Comparison of ENCODE assay signal across 9 cellular contexts in genomic region chr2:10720983-10721343, GRCh38. TPM values are rescaled to one million over a fixed set of nuclear protein-coding genes. Genes with fewer than 3 reads are reported as not detected.
DNase-seq lines count a peak whose midpoint lies in the region; ATAC-seq and TF ChIP-seq lines count a peak whose summit lies in the region.
"Had no signal": no experiment of that assay in that cellular context is flagged by ENCODE, and none has a peak within 500 bp of the region (broad histone marks: within the 10 kb centered on the region; RNA-seq: fewer than 3 reads in every experiment).

No MANE protein-coding gene starts in this region.

- H3K4me1 Mint-ChIP-seq in dendritic cell treated with granulocyte-macrophage colony-stimulating factor and Interleukin-4, amounts not matched to agents 40 ng/mL and 50 ng/mL, for 4 days (ENCODE audit: low read depth) = peaks cover 26% of the 10 kb centered on the region

- TF ChIP-seq CTCF in LNCaP clone FGC (IDR thresholded peaks at IDR 0.05; ENCODE audit: control insufficient read depth, extremely low read depth, insufficient read depth) (no peak), psoas muscle (IDR thresholded peaks at IDR 0.05) (no peak)

- ATAC-seq in GM19351 (IDR thresholded peaks at IDR 0.05; ENCODE audit: unreplicated experiment) = peak; percentile 34
- no peak for ATAC-seq in psoas muscle
- ATAC-seq in HG03442 (IDR thresholded peaks at IDR 0.05; ENCODE audit: unreplicated experiment) = no peak
- no peak for ATAC-seq in GM18858 (IDR thresholded peaks at IDR 0.05; ENCODE audit: unreplicated experiment)

- H3K36me3 Mint-ChIP-seq in dendritic cell treated with granulocyte-macrophage colony-stimulating factor and Interleukin-4, amounts not matched to agents 40 ng/mL and 50 ng/mL, for 4 days (ENCODE audit: low read depth) = no peaks in the 10 kb centered on the region

- H3K27me3 Mint-ChIP-seq in dendritic cell treated with granulocyte-macrophage colony-stimulating factor and Interleukin-4, amounts not matched to agents 40 ng/mL and 50 ng/mL, for 4 days = peaks cover 75% of the 10 kb centered on the region

- no peaks in the 10 kb centered on the region for H3K9me3 ChIP-seq in psoas muscle

- intact Hi-C loops in dendritic cell treated with granulocyte-macrophage colony-stimulating factor and Interleukin-4, amounts not matched to agents 40 ng/mL and 50 ng/mL, for 4 days (cut with micrococcal nuclease) = no loop called here
- intact Hi-C loops in psoas muscle (cut with DNase I) = no loop called here

- peak overlapping the region; percentile 9 for H3K4me3 Mint-ChIP-seq in dendritic cell treated with granulocyte-macrophage colony-stimulating factor and Interleukin-4, amounts not matched to agents 40 ng/mL and 50 ng/mL, for 4 days

- no peak overlapping the region for H3K27ac ChIP-seq in psoas muscle

- H3K27ac Mint-ChIP-seq in dendritic cell treated with granulocyte-macrophage colony-stimulating factor and Interleukin-4, amounts not matched to agents 40 ng/mL and 50 ng/mL, for 4 days = no peak overlapping the region

- H3K4me1 ChIP-seq in psoas muscle = peaks cover 6% of the 10 kb centered on the region

- no peaks in the 10 kb centered on the region for H3K36me3 ChIP-seq in psoas muscle (ENCODE audit: insufficient read depth in 1 of 2, low read depth in 1 of 2)

- peak overlapping the region; percentile 54 for H3K4me3 ChIP-seq in LNCaP clone FGC (ENCODE audit: low read depth, low read length)
- peak overlapping the region; percentile 59 for H3K4me3 ChIP-seq in psoas muscle

- H3K27me3 ChIP-seq in psoas muscle (ENCODE audit: insufficient read depth in 3 of 3, low read length in 2 of 3) = peaks cover 0 to 64% (median 14%) of the 10 kb centered on the region in 3 donors

- H3K9me3 Mint-ChIP-seq in dendritic cell treated with granulocyte-macrophage colony-stimulating factor and Interleukin-4, amounts not matched to agents 40 ng/mL and 50 ng/mL, for 4 days = no peaks in the 10 kb centered on the region

- DNase-seq in LNCaP clone FGC (ENCODE audit: low read depth) (no peak), psoas muscle (no peak), dermis blood vessel endothelial cell (no peak), GOT3 (lab: John Stamatoyannopoulos, UW) (no peak)
- DNase-seq: activated CD8-positive, alpha-beta memory T cell treated with anti-CD3 and anti-CD28 coated beads, Interleukin-2, amount 50 U/mL, for 4 hours had no signal

- 6 to 7% (median 6%) methylated on average over 27 to 28 of the region's 28 CpGs for WGBS in psoas muscle, 3 donors

RNA-seq across cellular contexts. Expression of gene ATP6V1C2, which starts 0.5 kb away (rescaled TPM):
- total RNA-seq in psoas muscle = under 1 TPM; 0.11 to 0.27 (median 0.16) TPM
- polyA plus RNA-seq in psoas muscle = under 1 TPM; 0.25 to 0.70 (median 0.25) TPM
- 0.14 and 0.17 TPM in 2 replicates for total RNA-seq in dermis blood vessel endothelial cell

RNA-seq across cellular contexts. Expression of gene NOL10, which starts 31.2 kb away (rescaled TPM):
- total RNA-seq in psoas muscle = 10 to 100 TPM; 14.9 to 26.4 (median 23.2) TPM
- polyA plus RNA-seq in psoas muscle = 10 to 100 TPM; 19.9 to 41.6 (median 31.4) TPM
- total RNA-seq in dermis blood vessel endothelial cell = 26.7 and 38.2 TPM in 2 replicates
